Comparison of ENCODE assay signal across 20 cellular contexts in the genomic region with DNA sequence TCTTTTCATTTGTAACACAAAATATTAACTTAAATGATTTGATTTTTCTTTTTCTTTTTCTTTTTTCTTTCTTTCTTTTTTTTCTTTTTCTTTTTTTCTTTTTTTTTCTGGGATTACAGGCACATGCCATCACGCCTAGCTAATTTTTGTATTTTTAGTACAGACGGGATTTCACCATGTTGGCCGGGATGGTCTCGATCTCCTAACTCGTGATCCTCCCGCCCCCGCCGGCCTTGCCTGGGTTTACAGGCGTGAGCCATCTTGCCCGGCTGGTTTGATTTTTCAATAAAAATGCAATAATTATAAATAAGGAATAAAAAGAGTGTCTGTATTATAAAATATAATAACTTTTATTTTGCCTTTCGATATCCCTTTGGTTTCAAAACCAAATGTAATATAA.
DNase-seq lines count a peak whose midpoint lies in the region; ATAC-seq, FAIRE-seq and TF ChIP-seq lines count a peak whose summit lies in the region.
"Had no signal": no experiment of that assay in that cellular context is flagged by ENCODE, and none has a peak within 500 bp of the region (broad histone marks: within the 10 kb centered on the region; RNA-seq: fewer than 3 reads in every experiment).

No MANE protein-coding gene starts in this region.

- H2AFZ ChIP-seq in HCT116 (ENCODE audit: low read depth, low read length, poor library complexity, severe bottlenecking), result peak overlapping the region; percentile 47
- no peak overlapping the region for H2AFZ ChIP-seq in IMR-90 (replicated peaks; ENCODE audit: low read length, poor library complexity)

- H3K4me2 ChIP-seq in HCT116 (ENCODE audit: low read length) (no peak overlapping the region), IMR-90 (ENCODE audit: low read depth, low read length) (no peak overlapping the region)
- H3K4me2 ChIP-seq: BLaER1 treated with 17β-estradiol and CSF1 and Interleukin-3, amounts not matched to agents 10 nM and 100 nM had no signal

- H3K27me3 ChIP-seq in HCT116 (ENCODE audit: insufficient read depth, low read length) (no peaks in the 10 kb centered on the region), IMR-90 (ENCODE audit: control insufficient read depth, insufficient read depth, low read length) (no peaks in the 10 kb centered on the region)
- H3K27me3 ChIP-seq: BLaER1 treated with 17β-estradiol and CSF1 and Interleukin-3, amounts not matched to agents 10 nM and 100 nM had no signal

- ATAC-seq in HCT116 (no peak), IMR-90 (ENCODE audit: low read depth) (no peak), HG02571 (IDR thresholded peaks at IDR 0.05; ENCODE audit: unreplicated experiment) (no peak), GM19397 (IDR thresholded peaks at IDR 0.05; ENCODE audit: unreplicated experiment) (no peak), HG03097 (IDR thresholded peaks at IDR 0.05; ENCODE audit: low FRiP score, unreplicated experiment) (no peak)
- ATAC-seq: CD8-positive, alpha-beta T cell had no signal

- WGBS in IMR-90 (ENCODE audit: extremely low coverage in 2 of 2, insufficient read length in 1 of 2), 2 experiments, result no CpG with 5 or more reads among the region's 11 CpGs

- no TSS peak for BruUV-seq in HCT116 (replicated peaks; lab: Mats Ljungman, UMichigan)
- no TSS peak for BruUV-seq in IMR-90 (replicated peaks; lab: Mats Ljungman, UMichigan)

- no peak overlapping the region for H3K23ac ChIP-seq in IMR-90 (ENCODE audit: low read depth, low read length)

- H3K9ac ChIP-seq in HCT116 (ENCODE audit: low read length), result no peak overlapping the region
- no peak overlapping the region for H3K9ac ChIP-seq in IMR-90 (ENCODE audit: low read depth, low read length)
- H3K9ac ChIP-seq: BLaER1 treated with 17β-estradiol and CSF1 and Interleukin-3, amounts not matched to agents 10 nM and 100 nM had no signal

- no peak overlapping the region for H3K14ac ChIP-seq in IMR-90 (replicated peaks; ENCODE audit: low read depth, low read length)

- no peak overlapping the region for H3K27ac ChIP-seq in HCT116 (ENCODE audit: low read depth, low read length)
- H3K27ac ChIP-seq in IMR-90 (ENCODE audit: insufficient read depth, low read length), result peak overlapping the region; percentile 64; the same call in 1 of the 2 replicates
- H3K27ac ChIP-seq: 22Rv1; BLaER1 treated with 17β-estradiol and CSF1 and Interleukin-3, amounts not matched to agents 10 nM and 100 nM; C4-2B had no signal

- intact Hi-C loops in HCT116 (cut with micrococcal nuclease) (no loop called here), IMR-90 (cut with micrococcal nuclease) (no loop called here)

- TF ChIP-seq RAD21 in HCT116 (IDR thresholded peaks at IDR 0.05; ENCODE audit: low read depth), result no peak
- TF ChIP-seq RAD21 in IMR-90 (IDR thresholded peaks at IDR 0.05; ENCODE audit: low read length), result no peak

- H3K79me1 ChIP-seq in IMR-90 (ENCODE audit: low read depth in 1 of 2, low read length in 2 of 2), result no peaks in the 10 kb centered on the region

- H3K4me1 ChIP-seq in HCT116 (ENCODE audit: control insufficient read depth in 1 of 2, insufficient read depth in 2 of 2, low read length in 2 of 2), result no peaks in the 10 kb centered on the region
- H3K4me1 ChIP-seq in IMR-90 (ENCODE audit: control insufficient read depth, insufficient read depth, low read length), result 0 out of 2 replicates have a peak, but pooled peaks cover 3% of the 10 kb centered on the region
- H3K4me1 ChIP-seq: BLaER1 treated with 17β-estradiol and CSF1 and Interleukin-3, amounts not matched to agents 10 nM and 100 nM; Caco-2 had no signal

- H3K9me1 ChIP-seq in IMR-90 (ENCODE audit: insufficient read depth, low read length), result no peaks in the 10 kb centered on the region; the same call in 1 of the 2 replicates

- no peaks in the 10 kb centered on the region for H4K20me1 ChIP-seq in HCT116 (ENCODE audit: insufficient read depth)
- H4K20me1 ChIP-seq in IMR-90 (ENCODE audit: insufficient read depth, low read length), result no peaks in the 10 kb centered on the region
- H4K20me1 ChIP-seq: BLaER1 treated with 17β-estradiol and CSF1 and Interleukin-3, amounts not matched to agents 10 nM and 100 nM had no signal

- no peaks in the 10 kb centered on the region for H3K9me2 ChIP-seq in HCT116 (ENCODE audit: insufficient read depth)

- H2AK9ac ChIP-seq in IMR-90 (replicated peaks; ENCODE audit: low read depth, low read length, poor library complexity), result no peak overlapping the region

- H3K56ac ChIP-seq in IMR-90 (ENCODE audit: extremely low read depth, insufficient read depth, low read length), result no peak overlapping the region

- RAD21 ChIA-PET in HCT116 (lab: Charles Lee; ENCODE audit: low non-redundant PET in 1 of 2, low total read pairs in 2 of 2, uncharacterized antibody in 2 of 2, unreplicated experiment in 2 of 2), result no interaction called here

- no peak overlapping the region for H2BK20ac ChIP-seq in IMR-90 (ENCODE audit: low read depth, low read length)

- DNase-seq in HCT116 (ENCODE audit: low read depth, low spot score) (no peak), IMR-90 (no peak), Kasumi-1 (lab: John Stamatoyannopoulos, UW) (no peak)
- DNase-seq: AML-193; Caco-2; Calu3; CD4-positive, alpha-beta T cell; CD8-positive, alpha-beta T cell; DMS79 treated with DMSO at 0.1 percent for 48 hours; GF-D8 had no signal

- no peak overlapping the region for H3K4ac ChIP-seq in IMR-90 (ENCODE audit: low read depth, low read length)

- dilution Hi-C loops in IMR-90 (cut with HindIII; ENCODE audit: low sequenced_read_pairs, unreplicated experiment), result no loop called here

- no peak overlapping the region for H4K5ac ChIP-seq in IMR-90 (ENCODE audit: low read depth, low read length)

- no peak for TF ChIP-seq CTCF in HCT116 (IDR thresholded peaks at IDR 0.05 in 2 of 3, conservative IDR thresholded peaks at IDR 0.05 in 1 of 3; ENCODE audit: borderline replicate concordance in 1 of 3, insufficient read depth in 1 of 3, low read depth in 2 of 3, low read length in 2 of 3)
- no peak for TF ChIP-seq CTCF in IMR-90 (conservative IDR thresholded peaks at IDR 0.05; ENCODE audit: low read depth, low read length)

- H3K36me3 ChIP-seq in HCT116 (ENCODE audit: control insufficient read depth in 1 of 2, insufficient read depth in 2 of 2, low read length in 2 of 2) (no peaks in the 10 kb centered on the region), IMR-90 (ENCODE audit: control insufficient read depth, insufficient read depth, low read length) (no peaks in the 10 kb centered on the region)
- H3K36me3 ChIP-seq: BLaER1 treated with 17β-estradiol and CSF1 and Interleukin-3, amounts not matched to agents 10 nM and 100 nM had no signal

- TF ChIP-seq POLR2A in HCT116 (IDR thresholded peaks at IDR 0.05; ENCODE audit: borderline replicate concordance, extremely low read depth, insufficient read depth, insufficient read length), result no peak
- no peak for TF ChIP-seq POLR2A in IMR-90 (IDR thresholded peaks at IDR 0.05; ENCODE audit: low read depth, low read length)

- H2BK15ac ChIP-seq in IMR-90 (ENCODE audit: low read depth, low read length), result no peak overlapping the region

- H4K8ac ChIP-seq in IMR-90 (ENCODE audit: low read depth in 2 of 2, low read length in 2 of 2), result no peak overlapping the region

- CTCF ChIA-PET in HCT116 (lab: Charles Lee), result no interaction called here
- CTCF ChIA-PET in IMR-90 (lab: Yijun Ruan, JAX), result no interaction called here

- H2BK5ac ChIP-seq in IMR-90 (ENCODE audit: low read depth, low read length, poor library complexity, severe bottlenecking), result peak overlapping the region; percentile 46

- no peaks in the 10 kb centered on the region for H3K9me3 ChIP-seq in HCT116 (ENCODE audit: control insufficient read depth in 1 of 2, insufficient read depth in 1 of 2, low read depth in 1 of 2, low read length in 2 of 2)
- H3K9me3 ChIP-seq in IMR-90 (ENCODE audit: control insufficient read depth, insufficient read depth, low read length), result no peaks in the 10 kb centered on the region
- H3K9me3 ChIP-seq: BLaER1 treated with 17β-estradiol and CSF1 and Interleukin-3, amounts not matched to agents 10 nM and 100 nM; Caco-2 had no signal

- H3K4me3 ChIP-seq in HCT116 (replicated peaks in 1 of 2; ENCODE audit: low read depth in 1 of 2, low read length in 2 of 2) (no peak overlapping the region), IMR-90 (ENCODE audit: insufficient read depth, low read depth, low read length) (no peak overlapping the region)
- H3K4me3 ChIP-seq: BLaER1 treated with 17β-estradiol and CSF1 and Interleukin-3, amounts not matched to agents 10 nM and 100 nM had no signal

- H4K91ac ChIP-seq in IMR-90 (ENCODE audit: insufficient read depth, low read depth, low read length), result no peak overlapping the region

- no peak overlapping the region for H2AK5ac ChIP-seq in IMR-90 (ENCODE audit: low read depth, low read length)

- no peaks in the 10 kb centered on the region for H3K79me2 ChIP-seq in HCT116 (ENCODE audit: insufficient read depth, low read length)

- peak overlapping the region; percentile 96 for H3K18ac ChIP-seq in IMR-90 (ENCODE audit: low read depth, low read length)

- in situ Hi-C loops in IMR-90 (cut with MboI; ENCODE audit: low sequenced_read_pairs), result no loop called here

- POLR2A ChIA-PET in HCT116 (lab: Charles Lee), result no interaction called here
- POLR2A ChIA-PET in IMR-90 (lab: Charles Lee; ENCODE audit: unreplicated experiment), result no interaction called here

- H2BK120ac ChIP-seq in IMR-90 (ENCODE audit: low read depth, low read length), result no peak overlapping the region

- peak; percentile 29 for FAIRE-seq in A204.1 (lab: Jason Lieb, UNC)
- peak; percentile 54 for FAIRE-seq in endometrium (lab: Jason Lieb, UNC)
- FAIRE-seq: GM12891, GM19239 had no signal

TF ChIP-seq in HCT116, 20 proteins besides CTCF, POLR2A, EP300 and RAD21:
- no peak for TF ChIP-seq ZFX (IDR thresholded peaks at IDR 0.05)
- TF ChIP-seq CEBPB (IDR thresholded peaks at IDR 0.05; ENCODE audit: low read depth), result no peak
- TF ChIP-seq MAX (IDR thresholded peaks at IDR 0.05), result no peak
- no peak for TF ChIP-seq YY1 (IDR thresholded peaks at IDR 0.05; ENCODE audit: extremely low read depth, insufficient replicate concordance, low read depth, low read length)

TF ChIP-seq in IMR-90, 13 proteins besides CTCF, POLR2A, EP300 and RAD21 (continues in another document):
- no peak for TF ChIP-seq CHD1 (IDR thresholded peaks at IDR 0.05; ENCODE audit: low read depth, low read length)
- TF ChIP-seq USF2 (IDR thresholded peaks at IDR 0.05; ENCODE audit: low read depth, low read length), result no peak
- TF ChIP-seq RCOR1 (IDR thresholded peaks at IDR 0.05; ENCODE audit: insufficient replicate concordance, low read length), result no peak
- TF ChIP-seq MAZ (IDR thresholded peaks at IDR 0.05; ENCODE audit: borderline replicate concordance, low read depth, low read length), result no peak
